8 cellular contexts compared by ENCODE assay signal in genomic region chr11:27718346-27718852, GRCh38. TPM values are rescaled to one million over a fixed set of nuclear protein-coding genes. Genes with fewer than 3 reads are reported as not detected.
A peak's percentile ranks its signal among the peaks of the same experiment; 100 is the strongest.
DNase-seq lines count a peak whose midpoint lies in the region; ATAC-seq and TF ChIP-seq lines count a peak whose summit lies in the region.

No MANE protein-coding gene starts in this region.

- intact Hi-C loops in psoas muscle (cut with DNase I) (no loop called here), posterior vena cava (cut with DNase I) (no loop called here)

- in situ Hi-C loops in SK-MEL-5 (cut with HindIII; ENCODE audit: low pct_unique_long_range_greater_than_20kb, low sequenced_read_pairs): no loop called here

- 1 to 2% (median 1%) methylated on average over 26 to 29 of the region's 29 CpGs for WGBS in psoas muscle, 3 donors

- peak overlapping the region; percentile 99 for H3K27ac ChIP-seq in 22Rv1
- H3K27ac ChIP-seq in foreskin keratinocyte: no peak overlapping the region
- no peak overlapping the region for H3K27ac ChIP-seq in psoas muscle

- TF ChIP-seq CTCF in 22Rv1 (IDR thresholded peaks at IDR 0.05): no peak
- TF ChIP-seq CTCF in foreskin keratinocyte (conservative IDR thresholded peaks at IDR 0.05): no peak
- TF ChIP-seq CTCF in psoas muscle (IDR thresholded peaks at IDR 0.05): no peak

- H3K4me1 ChIP-seq in foreskin keratinocyte (no peaks in the 10 kb centered on the region), psoas muscle (peaks cover 4% of the 10 kb centered on the region)

- peak; percentile 24 for ATAC-seq in foreskin keratinocyte
- peak in 1 of 4 donors; percentile 61 for ATAC-seq in psoas muscle
- ATAC-seq in HG03135 (IDR thresholded peaks at IDR 0.05; ENCODE audit: unreplicated experiment): no peak
- ATAC-seq in HG02970 (IDR thresholded peaks at IDR 0.05; ENCODE audit: low FRiP score, unreplicated experiment): no peak

- H3K4me3 ChIP-seq in psoas muscle: peak overlapping the region; percentile 55

- H3K9me3 ChIP-seq in psoas muscle: no peaks in the 10 kb centered on the region

- H3K36me3 ChIP-seq in psoas muscle (ENCODE audit: insufficient read depth in 1 of 2, low read depth in 1 of 2): no peaks in the 10 kb centered on the region

- H3K27me3 ChIP-seq in foreskin keratinocyte (peaks cover 86% of the 10 kb centered on the region), psoas muscle (ENCODE audit: insufficient read depth in 3 of 3, low read length in 2 of 3) (peaks cover 8 to 74% (median 34%) of the 10 kb centered on the region in 3 donors)

- peak; percentile 74 for DNase-seq in HT1080 (ENCODE audit: low read depth)
- peak; percentile 26 for DNase-seq in SK-MEL-5 (ENCODE audit: low read depth, low spot score)
- peak in 1 of 2 donors; percentile 43 for DNase-seq in foreskin keratinocyte
- no peak for DNase-seq in psoas muscle
- DNase-seq in posterior vena cava (ENCODE audit: low spot score): no peak

RNA-seq across cellular contexts. Expression of gene BDNF, which starts 18.1 kb away (rescaled TPM):
- total RNA-seq in HT1080 (2014; rRNA removed; shearing (Covaris generic)): 11.9 and 12.5 TPM in 2 replicates
- polyA plus RNA-seq in HT1080 (2015; cell fraction: cytosol; rRNA removed): 9.3 and 11.1 TPM in 2 replicates
- 7.6 and 8.6 TPM in 2 replicates for polyA plus RNA-seq in HT1080 (2015; cell fraction: nucleus; rRNA removed)
- total RNA-seq in SK-MEL-5 (2014; rRNA removed; shearing (Covaris generic)): 0.37 and 0.66 TPM in 2 replicates
- 0.63 and 0.72 TPM in 2 replicates for polyA plus RNA-seq in SK-MEL-5 (2015; cell fraction: cytosol; rRNA removed)
- 0.38 TPM in 1 of 2 replicates, not detected in the other for polyA plus RNA-seq in SK-MEL-5 (2015; cell fraction: nucleus; rRNA removed)
- 0.04 TPM in 1 of 2 replicates, not detected in the other for total RNA-seq in foreskin keratinocyte
- polyA plus RNA-seq in foreskin keratinocyte: 0.01 TPM in 1 of 2 replicates, not detected in the other
- 1 to 10 TPM in 1 of 4 donors, under 1 TPM in 3; 0.04 to 3.4 (median 0.13) TPM for total RNA-seq in psoas muscle
- polyA plus RNA-seq in psoas muscle: under 1 TPM in 2 of 3 donors, not detected in 1; 0.01 to 0.83 TPM
- 10 to 100 TPM; 12.5 to 35.7 TPM for total RNA-seq in posterior vena cava

Comparison
In these comparisons a context has a peak if more than half of its experiments do, and no peak if none do; other contexts are left out.
1. DNase-seq: peak in HT1080 (single experiment) and SK-MEL-5 (single experiment); none in psoas muscle (0 of 2) and posterior vena cava (single experiment).